In genomic region chr7:29350351-29350750, GRCh38 we compare ENCODE assay signal across 23 cellular contexts.
DNase-seq lines count a peak whose midpoint lies in the region; ATAC-seq and TF ChIP-seq lines count a peak whose summit lies in the region.
"Had no signal": no experiment of that assay in that cellular context is flagged by ENCODE, and none has a peak within 500 bp of the region (broad histone marks: within the 10 kb centered on the region; RNA-seq: fewer than 3 reads in every experiment).

No MANE protein-coding gene starts in this region.

- ATAC-seq in RWPE2 (ENCODE audit: low read depth) (no peak), HG03095 (IDR thresholded peaks at IDR 0.05; ENCODE audit: unreplicated experiment) (no peak)
- ATAC-seq: activated CD8-positive, alpha-beta memory T cell treated with anti-CD3 and anti-CD28 coated beads, Interleukin-2, amount 10 ng/mL, durations not matched to agents 7 days and 5 days; left lobe of liver; PC-3 had no signal

- TF ChIP-seq CTCF in RWPE2 (IDR thresholded peaks at IDR 0.05; ENCODE audit: poor library complexity, severe bottlenecking) (no peak), nephron progenitor cell (IDR thresholded peaks at IDR 0.05) (no peak)

- no peaks in the 10 kb centered on the region for H3K9me3 ChIP-seq in RWPE2 (ENCODE audit: severe bottlenecking)
- H3K9me3 ChIP-seq: breast epithelium, sigmoid colon had no signal

- H3K4me1 ChIP-seq in RWPE2 (ENCODE audit: insufficient read depth, poor library complexity, severe bottlenecking): peaks cover 25% of the 10 kb centered on the region
- H3K4me1 ChIP-seq: breast epithelium, sigmoid colon had no signal

- peak overlapping the region; percentile 18 for H3K27ac ChIP-seq in RWPE2 (ENCODE audit: poor library complexity, severe bottlenecking)
- H3K27ac ChIP-seq: breast epithelium, sigmoid colon had no signal

- H3K4me3 ChIP-seq in RWPE2 (ENCODE audit: severe bottlenecking): no peak overlapping the region
- H3K4me3 ChIP-seq: breast epithelium, sigmoid colon had no signal

- peaks cover 44% of the 10 kb centered on the region for H3K4me1 Mint-ChIP-seq in nephron progenitor cell

- H3K27me3 Mint-ChIP-seq in nephron progenitor cell (ENCODE audit: low read depth, poor library complexity): peaks cover 6% of the 10 kb centered on the region
- H3K27me3 Mint-ChIP-seq: activated CD8-positive, alpha-beta memory T cell treated with anti-CD3 and anti-CD28 coated beads, Interleukin-2, amount 10 ng/mL, durations not matched to agents 7 days and 5 days; CD8-positive, alpha-beta memory T cell; dendritic cell treated with granulocyte-macrophage colony-stimulating factor and Interleukin-4, amounts not matched to agents 40 ng/mL and 50 ng/mL, for 4 days had no signal

- no peaks in the 10 kb centered on the region for H3K36me3 ChIP-seq in RWPE2 (ENCODE audit: low read depth)
- H3K36me3 ChIP-seq: breast epithelium, sigmoid colon had no signal

- DNase-seq in DMS79 (lab: John Stamatoyannopoulos, UW): peak; percentile 83
- peak; percentile 72 for DNase-seq in NCI-H146 (lab: John Stamatoyannopoulos, UW)
- DNase-seq in RWPE2 (ENCODE audit: low spot score): no peak
- DNase-seq in nephron progenitor cell: no peak
- no peak for DNase-seq in pons (ENCODE audit: low spot score)
- DNase-seq in HuH-7.5 (ENCODE audit: low spot score): no peak
- no peak for DNase-seq in activated CD8-positive, alpha-beta memory T cell treated with anti-CD3 and anti-CD28 coated beads, Interleukin-2, amount 50 U/mL, for 4 hours
- DNase-seq: activated CD4-positive, CD25-positive, alpha-beta regulatory T cell treated with anti-CD3 and anti-CD28 coated beads, Interleukin-2, amount 50 U/mL, for 72 hours; activated CD8-positive, alpha-beta memory T cell treated with anti-CD3 and anti-CD28 coated beads, Interleukin-2, amount 10 ng/mL, durations not matched to agents 7 days and 5 days; CD8-positive, alpha-beta memory T cell; foreskin fibroblast; HCEC 1CT; KBM-7; NCI-H524; PC-3; sigmoid colon; stimulated activated CD4-positive, alpha-beta T cell treated with anti-CD3 and anti-CD28 coated beads, Interleukin-1b, Interleukin-23, amount 100 ng/mL, for 48 hours had no signal

- no peak overlapping the region for H3K27ac Mint-ChIP-seq in nephron progenitor cell
- H3K27ac Mint-ChIP-seq: activated CD8-positive, alpha-beta memory T cell treated with anti-CD3 and anti-CD28 coated beads, Interleukin-2, amount 10 ng/mL, durations not matched to agents 7 days and 5 days; activated T-helper 2 cell treated with anti-CD3 and anti-CD28 coated beads, Interferon-gamma antibody, Interleukin-2, Interleukin-4, amounts not matched to agents 10 μg/mL and 5 μg/mL and 100 μg/mL, durations not matched to agents 14 hours and 24 hours and 36 hours; CD8-positive, alpha-beta memory T cell; dendritic cell treated with granulocyte-macrophage colony-stimulating factor and Interleukin-4, amounts not matched to agents 40 ng/mL and 50 ng/mL, for 4 days; stimulated activated naive CD8-positive, alpha-beta T cell treated with anti-CD3 and anti-CD28 coated beads, Interleukin-15, Interleukin-2, amounts not matched to agents 100 ng/mL and 50 ng/mL, for 24 hours had no signal

- H3K4me3 Mint-ChIP-seq in nephron progenitor cell: peak overlapping the region; percentile 0
- H3K4me3 Mint-ChIP-seq: activated CD8-positive, alpha-beta memory T cell treated with anti-CD3 and anti-CD28 coated beads, Interleukin-2, amount 10 ng/mL, durations not matched to agents 7 days and 5 days; CD8-positive, alpha-beta memory T cell; dendritic cell treated with granulocyte-macrophage colony-stimulating factor and Interleukin-4, amounts not matched to agents 40 ng/mL and 50 ng/mL, for 4 days; stimulated activated naive CD8-positive, alpha-beta T cell treated with anti-CD3 and anti-CD28 coated beads, Interleukin-15, Interleukin-2, amounts not matched to agents 100 ng/mL and 50 ng/mL, for 24 hours had no signal

- no peaks in the 10 kb centered on the region for H3K27me3 ChIP-seq in RWPE2 (ENCODE audit: insufficient read depth, poor library complexity, severe bottlenecking)
- H3K27me3 ChIP-seq: breast epithelium, sigmoid colon had no signal

- peaks cover 3% of the 10 kb centered on the region for H3K9me3 Mint-ChIP-seq in nephron progenitor cell
- H3K9me3 Mint-ChIP-seq: activated T-helper 2 cell treated with anti-CD3 and anti-CD28 coated beads, Interferon-gamma antibody, Interleukin-2, Interleukin-4, amounts not matched to agents 10 μg/mL and 5 μg/mL and 100 μg/mL, durations not matched to agents 14 hours and 24 hours and 36 hours; CD8-positive, alpha-beta memory T cell; dendritic cell treated with granulocyte-macrophage colony-stimulating factor and Interleukin-4, amounts not matched to agents 40 ng/mL and 50 ng/mL, for 4 days; stimulated activated naive CD8-positive, alpha-beta T cell treated with anti-CD3 and anti-CD28 coated beads, Interleukin-15, Interleukin-2, amounts not matched to agents 100 ng/mL and 50 ng/mL, for 24 hours had no signal

- peaks cover 4% of the 10 kb centered on the region for H3K36me3 Mint-ChIP-seq in nephron progenitor cell (ENCODE audit: low read depth)
- H3K36me3 Mint-ChIP-seq: activated CD8-positive, alpha-beta memory T cell treated with anti-CD3 and anti-CD28 coated beads, Interleukin-2, amount 10 ng/mL, durations not matched to agents 7 days and 5 days had no signal

Comparison
In these comparisons a context has a peak if more than half of its experiments do, and no peak if none do; other contexts are left out.
1. DNase-seq: peak in DMS79 (single experiment) and NCI-H146 (single experiment); none in RWPE2 (single experiment), nephron progenitor cell (single experiment), pons (single experiment), HuH-7.5 (single experiment) and activated CD8-positive, alpha-beta memory T cell treated with anti-CD3 and anti-CD28 coated beads, Interleukin-2, amount 50 U/mL, for 4 hours (single experiment).